Comparison of ENCODE assay signal across 30 cellular contexts in genomic region chr4:92535599-92535998, GRCh38.
"Had no signal": no experiment of that assay in that cellular context is flagged by ENCODE, and none has a peak within 500 bp of the region (broad histone marks: within the 10 kb centered on the region; RNA-seq: fewer than 3 reads in every experiment).

No MANE protein-coding gene starts in this region.

- H3K27ac ChIP-seq: ascending aorta, breast epithelium, cardiac muscle cell, colonic mucosa, dorsolateral prefrontal cortex had no signal

- H3K4me3 ChIP-seq: ascending aorta, breast epithelium, cardiac muscle cell, colonic mucosa, dorsolateral prefrontal cortex had no signal

- DNase-seq: activated CD4-positive, alpha-beta memory T cell treated with anti-CD3 and anti-CD28 coated beads, Interleukin-2, amount 10 ng/mL, durations not matched to agents 7 days and 5 days; activated CD4-positive, alpha-beta T cell treated with anti-CD3 and anti-CD28 coated beads for 1 hour; activated CD4-positive, alpha-beta T cell treated with anti-CD3 and anti-CD28 coated beads for 4 hours; activated CD4-positive, alpha-beta T cell treated with anti-CD3 and anti-CD28 coated beads, Interleukin-2, amount 10 ng/mL, durations not matched to agents 7 days and 5 days; activated CD4-positive, alpha-beta T cell treated with anti-CD3 and anti-CD28 coated beads, Interleukin-2, amount 50 U/mL, for 4 hours; activated CD8-positive, alpha-beta memory T cell treated with anti-CD3 and anti-CD28 coated beads, Interleukin-2, amount 50 U/mL, for 48 hours; activated gamma-delta T cell; activated naive CD4-positive, alpha-beta T cell; activated naive CD4-positive, alpha-beta T cell treated with anti-CD3 and anti-CD28 coated beads, Interleukin-2, amount 10 ng/mL, durations not matched to agents 7 days and 5 days; activated naive CD8-positive, alpha-beta T cell treated with anti-CD3 and anti-CD28 coated beads, Interleukin-2, amount 10 ng/mL, durations not matched to agents 7 days and 5 days; activated T-cell treated with anti-CD3 and anti-CD28 coated beads for 4 hours; activated T-cell treated with anti-CD3 and anti-CD28 coated beads, Interleukin-2, amount 50 U/mL, for 24 hours; activated T-cell treated with anti-CD3 and anti-CD28 coated beads, Interleukin-2, amount 50 U/mL, for 72 hours; central memory CD4-positive, alpha-beta T cell; cerebellar nuclear complex; colonic mucosa; dorsolateral prefrontal cortex; effector memory CD4-positive, alpha-beta T cell; endodermal cell; foreskin fibroblast; head of caudate nucleus; T-helper 17 cell; T1000 had no signal

- H3K4me1 ChIP-seq: ascending aorta, breast epithelium, colonic mucosa had no signal

- H3K4me3 Mint-ChIP-seq: activated CD4-positive, alpha-beta memory T cell treated with anti-CD3 and anti-CD28 coated beads, Interleukin-2, amount 10 ng/mL, durations not matched to agents 7 days and 5 days; activated CD4-positive, alpha-beta T cell treated with anti-CD3 and anti-CD28 coated beads, Interleukin-2, amount 10 ng/mL, durations not matched to agents 7 days and 5 days; activated naive CD4-positive, alpha-beta T cell treated with anti-CD3 and anti-CD28 coated beads, Interleukin-2, amount 10 ng/mL, durations not matched to agents 7 days and 5 days; activated naive CD8-positive, alpha-beta T cell treated with anti-CD3 and anti-CD28 coated beads, Interleukin-2, amount 10 ng/mL, durations not matched to agents 7 days and 5 days; activated T-cell treated with anti-CD3 and anti-CD28 coated beads, Interleukin-2, amount 50 U/mL, for 24 hours; activated T-cell treated with anti-CD3 and anti-CD28 coated beads, Interleukin-2, amount 50 U/mL, for 72 hours; brain; endodermal cell; T-helper 17 cell; T-helper 2 cell treated with Interferon-gamma antibody and Interleukin-4, amounts not matched to agents 5 μg/mL and 100 μg/mL, for 36 hours had no signal

- H3K9me3 ChIP-seq: breast epithelium, colonic mucosa had no signal

- H3K27me3 ChIP-seq: ascending aorta, breast epithelium, cardiac muscle cell, colonic mucosa, dorsolateral prefrontal cortex had no signal

- H3K9me3 Mint-ChIP-seq: activated CD4-positive, alpha-beta memory T cell treated with anti-CD3 and anti-CD28 coated beads, Interleukin-2, amount 10 ng/mL, durations not matched to agents 7 days and 5 days; activated CD4-positive, alpha-beta T cell treated with anti-CD3 and anti-CD28 coated beads, Interleukin-2, amount 10 ng/mL, durations not matched to agents 7 days and 5 days; brain; T-helper 2 cell treated with Interferon-gamma antibody and Interleukin-4, amounts not matched to agents 5 μg/mL and 100 μg/mL, for 36 hours had no signal

- H3K36me3 Mint-ChIP-seq: activated naive CD4-positive, alpha-beta T cell treated with anti-CD3 and anti-CD28 coated beads, Interleukin-2, amount 10 ng/mL, durations not matched to agents 7 days and 5 days; activated naive CD4-positive, alpha-beta T cell treated with anti-CD3 and anti-CD28 coated beads, Interleukin-2, amount 50 U/mL, for 72 hours; activated naive CD8-positive, alpha-beta T cell treated with anti-CD3 and anti-CD28 coated beads, Interleukin-2, amount 10 ng/mL, durations not matched to agents 7 days and 5 days; brain had no signal

- H3K4me1 Mint-ChIP-seq: activated CD4-positive, alpha-beta memory T cell treated with anti-CD3 and anti-CD28 coated beads, Interleukin-2, amount 10 ng/mL, durations not matched to agents 7 days and 5 days; activated CD4-positive, alpha-beta T cell treated with anti-CD3 and anti-CD28 coated beads, Interleukin-2, amount 10 ng/mL, durations not matched to agents 7 days and 5 days; activated naive CD4-positive, alpha-beta T cell treated with anti-CD3 and anti-CD28 coated beads, Interleukin-2, amount 10 ng/mL, durations not matched to agents 7 days and 5 days; activated naive CD8-positive, alpha-beta T cell treated with anti-CD3 and anti-CD28 coated beads, Interleukin-2, amount 10 ng/mL, durations not matched to agents 7 days and 5 days; endodermal cell; T-helper 17 cell had no signal

- H3K27me3 Mint-ChIP-seq: activated CD4-positive, alpha-beta memory T cell treated with anti-CD3 and anti-CD28 coated beads, Interleukin-2, amount 10 ng/mL, durations not matched to agents 7 days and 5 days; activated CD4-positive, alpha-beta T cell treated with anti-CD3 and anti-CD28 coated beads, Interleukin-2, amount 10 ng/mL, durations not matched to agents 7 days and 5 days; activated naive CD4-positive, alpha-beta T cell treated with anti-CD3 and anti-CD28 coated beads, Interleukin-2, amount 10 ng/mL, durations not matched to agents 7 days and 5 days; activated naive CD8-positive, alpha-beta T cell treated with anti-CD3 and anti-CD28 coated beads, Interleukin-2, amount 10 ng/mL, durations not matched to agents 7 days and 5 days; activated T-cell treated with anti-CD3 and anti-CD28 coated beads, Interleukin-2, amount 50 U/mL, for 24 hours; brain; T-helper 17 cell had no signal

- H3K27ac Mint-ChIP-seq: activated CD4-positive, alpha-beta memory T cell treated with anti-CD3 and anti-CD28 coated beads, Interleukin-2, amount 10 ng/mL, durations not matched to agents 7 days and 5 days; activated CD4-positive, alpha-beta T cell treated with anti-CD3 and anti-CD28 coated beads, Interleukin-2, amount 10 ng/mL, durations not matched to agents 7 days and 5 days; activated naive CD4-positive, alpha-beta T cell treated with anti-CD3 and anti-CD28 coated beads, Interleukin-2, amount 10 ng/mL, durations not matched to agents 7 days and 5 days; activated naive CD4-positive, alpha-beta T cell treated with anti-CD3 and anti-CD28 coated beads, Interleukin-2, amount 50 U/mL, for 72 hours; activated naive CD8-positive, alpha-beta T cell treated with anti-CD3 and anti-CD28 coated beads, Interleukin-2, amount 10 ng/mL, durations not matched to agents 7 days and 5 days; activated T-cell treated with anti-CD3 and anti-CD28 coated beads, Interleukin-2, amount 50 U/mL, for 24 hours; activated T-cell treated with anti-CD3 and anti-CD28 coated beads, Interleukin-2, amount 50 U/mL, for 72 hours; brain; endodermal cell; T-helper 17 cell; T-helper 2 cell treated with Interferon-gamma antibody and Interleukin-4, amounts not matched to agents 5 μg/mL and 100 μg/mL, for 36 hours had no signal

- ATAC-seq: activated naive CD4-positive, alpha-beta T cell treated with anti-CD3 and anti-CD28 coated beads, Interleukin-2, amount 50 U/mL, for 72 hours; activated T-cell treated with anti-CD3 and anti-CD28 coated beads, Interleukin-2, amount 50 U/mL, for 72 hours; esophagus mucosa; T-helper 17 cell had no signal

- H3K36me3 ChIP-seq: ascending aorta, breast epithelium, cardiac muscle cell, colonic mucosa had no signal
